In genomic region chr12:48775991-48776649, GRCh38 we compare ENCODE assay signal across 23 cellular contexts.
"Had no signal": no experiment of that assay in that cellular context is flagged by ENCODE, and none has a peak within 500 bp of the region (broad histone marks: within the 10 kb centered on the region; RNA-seq: fewer than 3 reads in every experiment).

No MANE protein-coding gene starts in this region.

- H3K4me3 ChIP-seq: MG63, SJSA1, SK-N-MC had no signal

- H3K9me3 ChIP-seq: MG63, SJSA1 had no signal

- H3K27me3 ChIP-seq: MG63, SJSA1 had no signal

- DNase-seq: IMR-90, Karpas-422, KG1, MG63, NCI-H1092, NCI-H1105 treated with DMSO at 0.1 percent for 48 hours, NCI-H1417 treated with DMSO at 0.1 percent for 48 hours, NCI-H146, NCI-H187, NCI-H2029, NCI-H2081 treated with DMSO at 0.1 percent for 48 hours, NCI-H2171, NCI-H226, NCI-H446, NCI-H510A, NCI-H524 treated with DMSO at 0.1 percent for 48 hours, NCI-H69, NCI-H774, Right ventricle myocardium superior, RPMI8226, SIG-M5 had no signal

- H3K27ac ChIP-seq: SJSA1, SK-N-MC had no signal
